19 cellular contexts compared by ENCODE assay signal in genomic region chr4:153510252-153511001, GRCh38. TPM values are rescaled to one million over a fixed set of nuclear protein-coding genes. Genes with fewer than 3 reads are reported as not detected.
DNase-seq lines count a peak whose midpoint lies in the region; ATAC-seq and TF ChIP-seq lines count a peak whose summit lies in the region.
"Had no signal": no experiment of that assay in that cellular context is flagged by ENCODE, and none has a peak within 500 bp of the region (broad histone marks: within the 10 kb centered on the region; RNA-seq: fewer than 3 reads in every experiment).

No MANE protein-coding gene starts in this region.

- BruUV-seq in HCT116 (replicated peaks; lab: Mats Ljungman, UMichigan), result no TSS peak

- H3K4me1 Mint-ChIP-seq in CD4-positive, alpha-beta T cell (ENCODE audit: low read depth), result peaks cover 88% of the 10 kb centered on the region
- H3K4me1 Mint-ChIP-seq in activated naive CD8-positive, alpha-beta T cell treated with anti-CD3 and anti-CD28 coated beads, Interleukin-2, amount 50 U/mL, for 24 hours, result peaks cover 82% of the 10 kb centered on the region
- H3K4me1 Mint-ChIP-seq in naive B cell, result peaks cover 60 to 89% (median 85%) of the 10 kb centered on the region in 3 donors

- POLR2A ChIA-PET in CD4-positive, alpha-beta T cell (lab: Charles Lee), result interaction anchor here (0.6 to 2.7 kb wide), 3 partner anchors 11 to 73 kb away, joined by 3 to 16 read pairs (median 7); no protein-coding TSS in a partner anchor
- POLR2A ChIA-PET in HCT116 (lab: Charles Lee), result no interaction called here

- no peak overlapping the region for H3K27ac ChIP-seq in CD4-positive, alpha-beta T cell (ENCODE audit: low read depth, low read length)
- H3K27ac ChIP-seq in HCT116 (ENCODE audit: low read depth, low read length) (peak overlapping the region; percentile 74), right atrium auricular region (no peak overlapping the region)
- H3K27ac ChIP-seq: GM23248, ovary had no signal

- RAD21 ChIA-PET in HCT116 (lab: Charles Lee; ENCODE audit: low non-redundant PET in 1 of 2, low total read pairs in 2 of 2, uncharacterized antibody in 2 of 2, unreplicated experiment in 2 of 2), result interaction anchor here in 1 of 2 experiments (0.8 kb wide), 1 partner anchor 44 kb away, joined by 3 read pairs; the partner anchor contains the start of gene TMEM131L

- no peaks in the 10 kb centered on the region for H3K27me3 ChIP-seq in CD4-positive, alpha-beta T cell (ENCODE audit: control insufficient read depth, insufficient read depth, low read length)
- H3K27me3 ChIP-seq in HCT116 (ENCODE audit: insufficient read depth, low read length) (no peaks in the 10 kb centered on the region), right atrium auricular region (no peaks in the 10 kb centered on the region)
- H3K27me3 ChIP-seq: ovary had no signal

- no peak for ATAC-seq in CD4-positive, alpha-beta T cell (ENCODE audit: poor library complexity)
- ATAC-seq in HCT116 (no peak), naive B cell (ENCODE audit: low read depth in 2 of 2) (no peak), HG03439 (IDR thresholded peaks at IDR 0.05; ENCODE audit: unreplicated experiment) (no peak), HG03432 (IDR thresholded peaks at IDR 0.05; ENCODE audit: unreplicated experiment) (no peak)
- ATAC-seq in activated naive CD8-positive, alpha-beta T cell treated with anti-CD3 and anti-CD28 coated beads, Interleukin-2, amount 50 U/mL, for 24 hours, result no peak
- ATAC-seq: activated T-cell treated with anti-CD3 and anti-CD28 coated beads, Interleukin-2, amount 50 U/mL, for 4 hours; left cardiac atrium; natural killer cell treated with Interleukin-12 subunit alpha and Interleukin-12 subunit beta and Interleukin-15 and Interleukin-18, amount 100 ng/mL, for 72 hours had no signal

- H3K4me3 ChIP-seq in HCT116 (replicated peaks in 1 of 2; ENCODE audit: low read depth in 1 of 2, low read length in 2 of 2) (no peak overlapping the region; a peak in 1 of 4 replicates), right atrium auricular region (no peak overlapping the region)
- H3K4me3 ChIP-seq: GM23248, ovary had no signal

- H2AFZ ChIP-seq in HCT116 (ENCODE audit: low read depth, low read length, poor library complexity, severe bottlenecking), result no peak overlapping the region
- H2AFZ ChIP-seq: GM23248 had no signal

- H3K4me1 ChIP-seq in HCT116 (ENCODE audit: control insufficient read depth in 1 of 2, insufficient read depth in 2 of 2, low read length in 2 of 2), result peaks cover 100% of the 10 kb centered on the region in 2 experiments
- peaks cover 0 to 39% of the 10 kb centered on the region in 2 donors for H3K4me1 ChIP-seq in right atrium auricular region

- H3K4me3 Mint-ChIP-seq in CD4-positive, alpha-beta T cell, result no peak overlapping the region
- no peak overlapping the region for H3K4me3 Mint-ChIP-seq in activated naive CD8-positive, alpha-beta T cell treated with anti-CD3 and anti-CD28 coated beads, Interleukin-2, amount 50 U/mL, for 24 hours
- H3K4me3 Mint-ChIP-seq in naive B cell, result peak overlapping the region in 2 of 8 donors; percentile 29 to 66
- H3K4me3 Mint-ChIP-seq: activated naive CD4-positive, alpha-beta T cell treated with anti-CD3 and anti-CD28 coated beads, Interleukin-2, amount 10 ng/mL, durations not matched to agents 7 days and 5 days; activated T-cell treated with anti-CD3 and anti-CD28 coated beads, Interleukin-2, amount 50 U/mL, for 4 hours; natural killer cell treated with Interleukin-12 subunit alpha and Interleukin-12 subunit beta and Interleukin-15 and Interleukin-18, amount 100 ng/mL, for 72 hours had no signal

- no peak for TF ChIP-seq RAD21 in HCT116 (IDR thresholded peaks at IDR 0.05; ENCODE audit: low read depth)

- peaks cover 82% of the 10 kb centered on the region for H3K36me3 Mint-ChIP-seq in CD4-positive, alpha-beta T cell (ENCODE audit: low read depth)
- peaks cover 61% of the 10 kb centered on the region for H3K36me3 Mint-ChIP-seq in activated naive CD8-positive, alpha-beta T cell treated with anti-CD3 and anti-CD28 coated beads, Interleukin-2, amount 50 U/mL, for 24 hours (ENCODE audit: low read depth)
- peaks cover 18 to 19% of the 10 kb centered on the region in 2 donors for H3K36me3 Mint-ChIP-seq in naive B cell

- peaks cover 8% of the 10 kb centered on the region for H3K79me2 ChIP-seq in HCT116 (ENCODE audit: insufficient read depth, low read length)

- H3K9me3 ChIP-seq in CD4-positive, alpha-beta T cell (ENCODE audit: control insufficient read depth, low read length), result no peaks in the 10 kb centered on the region
- H3K9me3 ChIP-seq in HCT116 (ENCODE audit: control insufficient read depth in 1 of 2, insufficient read depth in 1 of 2, low read depth in 1 of 2, low read length in 2 of 2) (no peaks in the 10 kb centered on the region), right atrium auricular region (no peaks in the 10 kb centered on the region)
- H3K9me3 ChIP-seq: ovary had no signal

- H3K4me2 ChIP-seq in HCT116 (ENCODE audit: low read length), result peak overlapping the region; percentile 56

- H3K27ac Mint-ChIP-seq in CD4-positive, alpha-beta T cell, result peak overlapping the region; percentile 64
- H3K27ac Mint-ChIP-seq in activated naive CD8-positive, alpha-beta T cell treated with anti-CD3 and anti-CD28 coated beads, Interleukin-2, amount 50 U/mL, for 24 hours, result peak overlapping the region; percentile 69
- H3K27ac Mint-ChIP-seq in naive B cell, result peak overlapping the region; percentile 39 to 88 (median 74)
- H3K27ac Mint-ChIP-seq: activated naive CD4-positive, alpha-beta T cell treated with anti-CD3 and anti-CD28 coated beads, Interleukin-2, amount 10 ng/mL, durations not matched to agents 7 days and 5 days had no signal

- no peak for TF ChIP-seq POLR2A in HCT116 (IDR thresholded peaks at IDR 0.05; ENCODE audit: borderline replicate concordance, extremely low read depth, insufficient read depth, insufficient read length)

- CTCF ChIA-PET in CD4-positive, alpha-beta T cell (lab: Charles Lee), result no interaction called here
- CTCF ChIA-PET in HCT116 (lab: Charles Lee), result no interaction called here

- H4K20me1 ChIP-seq in HCT116 (ENCODE audit: insufficient read depth), result no peaks in the 10 kb centered on the region

- intact Hi-C loops in CD4-positive, alpha-beta T cell (cut with DNase I, micrococcal nuclease), result no loop called here
- intact Hi-C loops in HCT116 (cut with micrococcal nuclease), result no loop called here

- no peak for TF ChIP-seq CTCF in CD4-positive, alpha-beta T cell (IDR thresholded peaks at IDR 0.05)
- TF ChIP-seq CTCF in HCT116 (IDR thresholded peaks at IDR 0.05 in 2 of 3, conservative IDR thresholded peaks at IDR 0.05 in 1 of 3; ENCODE audit: borderline replicate concordance in 1 of 3, insufficient read depth in 1 of 3, low read depth in 2 of 3, low read length in 2 of 3) (no peak), right atrium auricular region (IDR thresholded peaks at IDR 0.05) (no peak)

- peak overlapping the region; percentile 22; the same call in 1 of the 2 replicates for H3K9ac ChIP-seq in HCT116 (ENCODE audit: low read length)
- H3K9ac ChIP-seq: GM23248 had no signal

- DNase-seq in CD4-positive, alpha-beta T cell, result no peak
- DNase-seq in HCT116 (ENCODE audit: low read depth, low spot score), result no peak
- no peak for DNase-seq in activated naive CD8-positive, alpha-beta T cell treated with anti-CD3 and anti-CD28 coated beads, Interleukin-2, amount 50 U/mL, for 24 hours
- no peak for DNase-seq in naive B cell
- DNase-seq in right atrium auricular region (ENCODE audit: low spot score), result no peak
- DNase-seq in middle frontal gyrus (ENCODE audit: extremely low spot score, low spot score), result no peak
- DNase-seq: activated CD4-positive, alpha-beta T cell treated with anti-CD3 and anti-CD28 coated beads for 1 hour; activated naive CD4-positive, alpha-beta T cell treated with anti-CD3 and anti-CD28 coated beads, Interleukin-2, amount 10 ng/mL, durations not matched to agents 7 days and 5 days; activated T-cell treated with anti-CD3 and anti-CD28 coated beads, Interleukin-2, amount 50 U/mL, for 4 hours; DMS 273 treated with DMSO at 0.1 percent for 48 hours; GM23248; left cardiac atrium; ovary; stimulated activated CD4-positive, alpha-beta T cell treated with anti-CD3 and anti-CD28 coated beads, Interleukin-12 subunit alpha, Interleukin-12 subunit beta, amount 100 ng/mL, for 4 hours; stimulated activated CD4-positive, alpha-beta T cell treated with anti-CD3 and anti-CD28 coated beads, Interleukin-4, amount 100 ng/mL, for 24 hours; stimulated activated naive CD4-positive, alpha-beta T cell treated with Interleukin-2 at 50 U/mL for 16 hours had no signal

- no peaks in the 10 kb centered on the region for H3K27me3 Mint-ChIP-seq in CD4-positive, alpha-beta T cell
- no peaks in the 10 kb centered on the region for H3K27me3 Mint-ChIP-seq in activated naive CD8-positive, alpha-beta T cell treated with anti-CD3 and anti-CD28 coated beads, Interleukin-2, amount 50 U/mL, for 24 hours
- no peaks in the 10 kb centered on the region for H3K27me3 Mint-ChIP-seq in naive B cell
- H3K27me3 Mint-ChIP-seq: activated naive CD4-positive, alpha-beta T cell treated with anti-CD3 and anti-CD28 coated beads, Interleukin-2, amount 10 ng/mL, durations not matched to agents 7 days and 5 days; natural killer cell treated with Interleukin-12 subunit alpha and Interleukin-12 subunit beta and Interleukin-15 and Interleukin-18, amount 100 ng/mL, for 72 hours had no signal

- H3K9me2 ChIP-seq in HCT116 (ENCODE audit: insufficient read depth), result no peaks in the 10 kb centered on the region

- H3K36me3 ChIP-seq in HCT116 (ENCODE audit: control insufficient read depth in 1 of 2, insufficient read depth in 2 of 2, low read length in 2 of 2) (no peaks in the 10 kb centered on the region), right atrium auricular region (no peaks in the 10 kb centered on the region)
- H3K36me3 ChIP-seq: ovary had no signal

- H3K9me3 Mint-ChIP-seq in CD4-positive, alpha-beta T cell, result no peaks in the 10 kb centered on the region
- peaks cover 4% of the 10 kb centered on the region for H3K9me3 Mint-ChIP-seq in activated naive CD8-positive, alpha-beta T cell treated with anti-CD3 and anti-CD28 coated beads, Interleukin-2, amount 50 U/mL, for 24 hours
- peaks cover 0 to 3% (median 0%) of the 10 kb centered on the region in 7 donors for H3K9me3 Mint-ChIP-seq in naive B cell
- H3K9me3 Mint-ChIP-seq: activated T-cell treated with anti-CD3 and anti-CD28 coated beads, Interleukin-2, amount 50 U/mL, for 4 hours; natural killer cell treated with Interleukin-12 subunit alpha and Interleukin-12 subunit beta and Interleukin-15 and Interleukin-18, amount 100 ng/mL, for 72 hours had no signal

TF ChIP-seq in HCT116, 20 proteins besides CTCF, POLR2A, EP300 and RAD21 (continues in another document):
- no peak for TF ChIP-seq EGR1 (IDR thresholded peaks at IDR 0.05; ENCODE audit: low read depth)

RNA-seq across cellular contexts. Expression of gene TMEM131L, which starts 44.3 kb away (rescaled TPM):
- total RNA-seq in CD4-positive, alpha-beta T cell, result 100 to 1,000 TPM; 101 to 106 TPM
- total RNA-seq in HCT116 (2021; ENCODE audit: unreplicated experiment) (19.7 TPM), right atrium auricular region (10 to 100 TPM; 10.9 to 15.4 TPM)
- 5.1 and 6.6 TPM in 2 replicates for polyA plus RNA-seq in HCT116 (2012)
- 10 to 100 TPM; 52.2 to 86.7 (median 68.1) TPM for polyA plus RNA-seq in naive B cell (ENCODE audit: low read depth in 6 of 6)
